Comparison of ENCODE assay signal across 8 cellular contexts in genomic region chr12:101407438-101408345, GRCh38. TPM values are rescaled to one million over a fixed set of nuclear protein-coding genes. Genes with fewer than 3 reads are reported as not detected.
DNase-seq lines count a peak whose midpoint lies in the region; ATAC-seq and TF ChIP-seq lines count a peak whose summit lies in the region.

Gene ARL1, minus strand, starts transcription at chr12:101407772. Its CDS starts 127 bp downstream, at chr12:101407645.

- DNase-seq in AML-193 (lab: John Stamatoyannopoulos, UW): peak; percentile 71 to 76
- DNase-seq in NCI-H460 (ENCODE audit: extremely low read depth, low read depth): peak; percentile 81
- peak; percentile 70 to 72 for DNase-seq in activated CD4-positive, alpha-beta T cell treated with anti-CD3 and anti-CD28 coated beads for 24 hours (ENCODE audit: low read depth in 2 of 2)
- peak; percentile 94 for DNase-seq in chondrocyte (ENCODE audit: low spot score)
- DNase-seq in kidney glomerular epithelial cell (lab: John Stamatoyannopoulos, UW): peak; percentile 93
- peak; percentile 68 to 80 for DNase-seq in stimulated activated CD4-positive, alpha-beta T cell treated with anti-CD3 and anti-CD28 coated beads, Interleukin-15, amount 100 ng/mL, for 48 hours (ENCODE audit: low read depth in 2 of 2)

- peak within 1 kb of the TSS; percentile 100 for H3K27ac Mint-ChIP-seq in chondrocyte (ENCODE audit: unreplicated experiment)

- peak; percentile 71 for ATAC-seq in GM19043 (IDR thresholded peaks at IDR 0.05; ENCODE audit: low read depth, unreplicated experiment)
- ATAC-seq in HG03354 (IDR thresholded peaks at IDR 0.05; ENCODE audit: poor library complexity, severe bottlenecking, unreplicated experiment): peak; percentile 83

- H3K4me3 Mint-ChIP-seq in chondrocyte (ENCODE audit: unreplicated experiment): peak within 1 kb of the TSS; percentile 96

- TF ChIP-seq CTCF in chondrocyte (IDR thresholded peaks at IDR 0.05): no peak

- peaks cover 1% of the 10 kb centered on the region for H3K36me3 Mint-ChIP-seq in chondrocyte (ENCODE audit: low read depth)

- H3K27me3 Mint-ChIP-seq in chondrocyte (ENCODE audit: low read depth): peaks cover 5% of the 10 kb centered on the region

- H3K4me1 Mint-ChIP-seq in chondrocyte (ENCODE audit: low read depth): peaks cover 32% of the 10 kb centered on the region

- H3K9me3 Mint-ChIP-seq in chondrocyte (ENCODE audit: low read depth): no peaks in the 10 kb centered on the region

RNA-seq across cellular contexts. Expression of gene ARL1, which starts in this region (rescaled TPM):
- 86.9 and 90.1 TPM in 2 replicates for total RNA-seq in NCI-H460 (2014; rRNA removed; shearing (Covaris generic))
- polyA plus RNA-seq in NCI-H460 (2014; cell fraction: nucleus; rRNA removed): 43.7 and 57.3 TPM in 2 replicates
- 127 to 173 TPM (median 141 TPM) in 3 replicates for total RNA-seq in chondrocyte

Comparison
In these comparisons a context has a peak if more than half of its experiments do, and no peak if none do; other contexts are left out.
1. Peak in every context shown above with its lines: DNase-seq and ATAC-seq.